Comparison of ENCODE assay signal across 19 cellular contexts in the genomic region with DNA sequence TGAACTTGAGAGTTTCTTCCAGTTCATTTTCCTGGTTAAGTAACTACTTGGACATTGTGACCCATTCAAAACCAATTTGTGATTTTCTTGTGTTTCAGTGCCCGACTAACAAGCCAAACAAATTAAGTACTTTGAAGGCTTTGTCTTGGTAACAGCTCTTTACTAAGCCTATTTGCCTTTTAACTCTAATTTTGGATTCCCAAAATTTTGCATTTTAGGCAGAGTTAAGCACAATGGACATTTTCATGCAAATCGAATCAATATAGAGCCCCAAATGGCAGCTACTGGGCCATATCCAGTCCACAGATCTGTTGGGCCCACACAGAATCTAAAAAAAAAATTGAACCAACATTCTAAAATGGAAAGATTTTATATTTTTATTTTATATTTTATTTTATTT. TPM values are rescaled to one million over a fixed set of nuclear protein-coding genes. Genes with fewer than 3 reads are reported as not detected.
A peak's percentile ranks its signal among the peaks of the same experiment; 100 is the strongest.
DNase-seq lines count a peak whose midpoint lies in the region; ATAC-seq and TF ChIP-seq lines count a peak whose summit lies in the region.
"Had no signal": no experiment of that assay in that cellular context is flagged by ENCODE, and none has a peak within 500 bp of the region (broad histone marks: within the 10 kb centered on the region; RNA-seq: fewer than 3 reads in every experiment).

No MANE protein-coding gene starts in this region.

- peak overlapping the region; percentile 95 for H3K27ac ChIP-seq in BLaER1
- H3K27ac ChIP-seq in CD4-positive, alpha-beta T cell (ENCODE audit: low read depth, low read length) = peak overlapping the region; percentile 42
- H3K27ac ChIP-seq in OCI-LY1 (ENCODE audit: low read depth, low read length, poor library complexity, severe bottlenecking) = peak overlapping the region; percentile 100

- intact Hi-C loops in CD4-positive, alpha-beta T cell (cut with DNase I, micrococcal nuclease) = no loop called here
- intact Hi-C loops in Right ventricle myocardium superior (cut with DNase I) = no loop called here

- no peak overlapping the region for H2AFZ ChIP-seq in OCI-LY1 (ENCODE audit: low read length)

- no peak for ATAC-seq in CD4-positive, alpha-beta T cell (ENCODE audit: poor library complexity)
- no peak for ATAC-seq in activated naive CD8-positive, alpha-beta T cell treated with anti-CD3 and anti-CD28 coated beads, Interleukin-2, amount 50 U/mL, for 24 hours
- ATAC-seq in GM21576 (IDR thresholded peaks at IDR 0.05; ENCODE audit: unreplicated experiment) (no peak), Right ventricle myocardium superior (ENCODE audit: poor library complexity) (no peak)

- no peak overlapping the region for H3K4me3 Mint-ChIP-seq in CD4-positive, alpha-beta T cell
- no peak overlapping the region for H3K4me3 Mint-ChIP-seq in activated naive CD8-positive, alpha-beta T cell treated with anti-CD3 and anti-CD28 coated beads, Interleukin-2, amount 50 U/mL, for 24 hours
- H3K4me3 Mint-ChIP-seq: CD14-positive monocyte had no signal

- no peaks in the 10 kb centered on the region for H3K9me2 ChIP-seq in OCI-LY1 (ENCODE audit: low read depth, low read length)
- H3K9me2 ChIP-seq: SK-N-SH had no signal

- H3K9ac ChIP-seq in BLaER1 (no peak overlapping the region), OCI-LY1 (ENCODE audit: low read length) (peak overlapping the region; percentile 7; the same call in 1 of the 2 replicates)
- H3K9ac ChIP-seq: SK-N-SH had no signal

- H4K20me1 ChIP-seq in BLaER1 (no peaks in the 10 kb centered on the region), OCI-LY1 (ENCODE audit: insufficient read depth, low read length) (no peaks in the 10 kb centered on the region)

- H3K36me3 ChIP-seq in BLaER1 (no peaks in the 10 kb centered on the region), OCI-LY1 (ENCODE audit: insufficient read depth, low read length) (peaks cover 6% of the 10 kb centered on the region; the same call in 1 of the 2 replicates)

- peak overlapping the region; percentile 70 for H3K27ac Mint-ChIP-seq in CD4-positive, alpha-beta T cell
- peak overlapping the region; percentile 34 for H3K27ac Mint-ChIP-seq in activated naive CD8-positive, alpha-beta T cell treated with anti-CD3 and anti-CD28 coated beads, Interleukin-2, amount 50 U/mL, for 24 hours
- H3K27ac Mint-ChIP-seq: CD14-positive monocyte had no signal

- H3K4me3 ChIP-seq in BLaER1 (no peak overlapping the region), OCI-LY1 (ENCODE audit: low read depth, low read length, poor library complexity, severe bottlenecking) (no peak overlapping the region)

- DNase-seq in CD4-positive, alpha-beta T cell = no peak
- DNase-seq in activated naive CD8-positive, alpha-beta T cell treated with anti-CD3 and anti-CD28 coated beads, Interleukin-2, amount 50 U/mL, for 24 hours = no peak
- no peak for DNase-seq in activated CD4-positive, CD25-positive, alpha-beta regulatory T cell (lab: John Stamatoyannopoulos, UW)
- no peak for DNase-seq in Right ventricle myocardium superior
- DNase-seq: Calu3, MM.1S, NCI-H1092, NCI-H1436 treated with DMSO at 0.1 percent for 48 hours, NCI-H2029, NCI-H2171, NCI-H526, OCI-M1, SHP77 treated with DMSO at 0.1 percent for 48 hours, SK-N-SH had no signal

- no peaks in the 10 kb centered on the region for H3K27me3 Mint-ChIP-seq in CD4-positive, alpha-beta T cell
- no peaks in the 10 kb centered on the region for H3K27me3 Mint-ChIP-seq in activated naive CD8-positive, alpha-beta T cell treated with anti-CD3 and anti-CD28 coated beads, Interleukin-2, amount 50 U/mL, for 24 hours

- POLR2A ChIA-PET in CD4-positive, alpha-beta T cell (lab: Charles Lee) = interaction anchor here (1.3 to 5.9 kb wide), 4 partner anchors 13 to 105 kb away, joined by 3 to 73 read pairs (median 6); no protein-coding TSS in a partner anchor

- peaks cover 2% of the 10 kb centered on the region for H3K9me3 Mint-ChIP-seq in CD4-positive, alpha-beta T cell
- H3K9me3 Mint-ChIP-seq in activated naive CD8-positive, alpha-beta T cell treated with anti-CD3 and anti-CD28 coated beads, Interleukin-2, amount 50 U/mL, for 24 hours = peaks cover 8% of the 10 kb centered on the region

- peaks cover 3% of the 10 kb centered on the region for H3K36me3 Mint-ChIP-seq in CD4-positive, alpha-beta T cell (ENCODE audit: low read depth)
- H3K36me3 Mint-ChIP-seq in activated naive CD8-positive, alpha-beta T cell treated with anti-CD3 and anti-CD28 coated beads, Interleukin-2, amount 50 U/mL, for 24 hours (ENCODE audit: low read depth) = peaks cover 8% of the 10 kb centered on the region
- H3K36me3 Mint-ChIP-seq: IgD-negative memory B cell had no signal

- H3K4me2 ChIP-seq in BLaER1 (peak overlapping the region; percentile 79), OCI-LY1 (ENCODE audit: low read length) (peak overlapping the region; percentile 12; the same call in 1 of the 2 replicates)
- H3K4me2 ChIP-seq: SK-N-SH had no signal

- H3F3A ChIP-seq in OCI-LY1 (ENCODE audit: insufficient read depth, low read length) = peaks cover 37% of the 10 kb centered on the region

- H3K27me3 ChIP-seq in BLaER1 (no peaks in the 10 kb centered on the region), OCI-LY1 (ENCODE audit: insufficient read depth, low read length) (no peaks in the 10 kb centered on the region)
- no peaks in the 10 kb centered on the region for H3K27me3 ChIP-seq in CD4-positive, alpha-beta T cell (ENCODE audit: control insufficient read depth, insufficient read depth, low read length)

- CTCF ChIA-PET in CD4-positive, alpha-beta T cell (lab: Charles Lee) = interaction anchor here (1.0 to 2.4 kb wide), 2 partner anchors 13 to 21 kb away, joined by 3 to 15 read pairs; no protein-coding TSS in a partner anchor

- H3K9me3 ChIP-seq in BLaER1 (peaks cover 12% of the 10 kb centered on the region; the same call in 1 of the 2 replicates), OCI-LY1 (ENCODE audit: low read length) (no peaks in the 10 kb centered on the region)
- H3K9me3 ChIP-seq in CD4-positive, alpha-beta T cell (ENCODE audit: control insufficient read depth, low read length) = peaks cover 4% of the 10 kb centered on the region
- H3K9me3 ChIP-seq: SK-N-SH had no signal

- no peak for TF ChIP-seq CTCF in CD4-positive, alpha-beta T cell (IDR thresholded peaks at IDR 0.05)
- no peak for TF ChIP-seq CTCF in OCI-LY1 (IDR thresholded peaks at IDR 0.05; ENCODE audit: low read length)

- no peaks in the 10 kb centered on the region for H3K79me2 ChIP-seq in OCI-LY1 (ENCODE audit: insufficient read depth, low read length)

- peaks cover 85% of the 10 kb centered on the region for H3K4me1 Mint-ChIP-seq in CD4-positive, alpha-beta T cell (ENCODE audit: low read depth)
- peaks cover 91% of the 10 kb centered on the region for H3K4me1 Mint-ChIP-seq in activated naive CD8-positive, alpha-beta T cell treated with anti-CD3 and anti-CD28 coated beads, Interleukin-2, amount 50 U/mL, for 24 hours

- H3K4me1 ChIP-seq in BLaER1 (peaks cover 99% of the 10 kb centered on the region), OCI-LY1 (ENCODE audit: insufficient read depth, low read length, severe bottlenecking) (peaks cover 97% of the 10 kb centered on the region)

RNA-seq across cellular contexts. Expression of a gene that starts 31.4 kb away (rescaled TPM):
- total RNA-seq in CD4-positive, alpha-beta T cell = not detected
- total RNA-seq in Right ventricle myocardium superior = not detected
- total RNA-seq: Calu3 had no signal

Comparison
In these comparisons a context has a peak if more than half of its experiments do, and no peak if none do; other contexts are left out.
1. H3K27ac ChIP-seq: peak in every context shown above with its lines; median percentile 100 in OCI-LY1; 95 in BLaER1; 42 in CD4-positive, alpha-beta T cell.